27 cellular contexts compared by ENCODE assay signal in genomic region chr7:44193011-44193802, GRCh38. TPM values are rescaled to one million over a fixed set of nuclear protein-coding genes. Genes with fewer than 3 reads are reported as not detected.
DNase-seq lines count a peak whose midpoint lies in the region; ATAC-seq and TF ChIP-seq lines count a peak whose summit lies in the region.
"Had no signal": no experiment of that assay in that cellular context is flagged by ENCODE, and none has a peak within 500 bp of the region (broad histone marks: within the 10 kb centered on the region; RNA-seq: fewer than 3 reads in every experiment).

No MANE protein-coding gene starts in this region.

- H3K4me2 ChIP-seq in mesenchymal stem cell (ENCODE audit: low read length, poor library complexity, severe bottlenecking) (no peak overlapping the region), PC-3 (ENCODE audit: low read length) (no peak overlapping the region)

- H3K9me3 ChIP-seq in mesenchymal stem cell (ENCODE audit: control insufficient read depth, low read length) (no peaks in the 10 kb centered on the region), PC-3 (ENCODE audit: low read length) (no peaks in the 10 kb centered on the region)
- H3K9me3 ChIP-seq: heart left ventricle, MG63, pancreas, suprapubic skin had no signal

- no peak for DNase-seq in activated CD4-positive, alpha-beta T cell treated with anti-CD3 and anti-CD28 coated beads for 36 hours
- no peak for DNase-seq in activated CD4-positive, alpha-beta T cell treated with anti-CD3 and anti-CD28 coated beads, Interleukin-2, amount 50 U/mL, for 4 hours
- peak; percentile 9 for DNase-seq in GM12865 (ENCODE audit: low read depth)
- DNase-seq in SK-MEL-5 (ENCODE audit: low read depth, low spot score), result peak; percentile 41
- DNase-seq in mesenchymal stem cell, result no peak
- no peak for DNase-seq in PC-3
- DNase-seq in activated T-helper 2 cell treated with anti-CD3 and anti-CD28 coated beads, Interferon-gamma antibody, Interleukin-2, Interleukin-4, amounts not matched to agents 10 μg/mL and 5 μg/mL and 100 μg/mL, durations not matched to agents 14 hours and 24 hours and 36 hours (ENCODE audit: low spot score), result no peak
- DNase-seq: 8988T; activated CD4-positive, alpha-beta T cell treated with anti-CD3 and anti-CD28 coated beads, Interleukin-2, amount 50 U/mL, for 1 hour; activated naive CD8-positive, alpha-beta T cell treated with anti-CD3 and anti-CD28 coated beads, Interleukin-2, amount 10 ng/mL, durations not matched to agents 7 days and 5 days; CD8-positive, alpha-beta memory T cell; cortex of kidney; DMS153; effector memory CD8-positive, alpha-beta T cell; heart left ventricle; KBM-7; NCI-H1436; NCI-H774; pancreas; right cardiac atrium had no signal

- CTCF ChIA-PET in activated CD4-positive, alpha-beta T cell treated with anti-CD3 and anti-CD28 coated beads for 36 hours (lab: Charles Lee), result interaction anchor here (0.6 kb wide), 1 partner anchor 88 kb away, joined by 3 read pairs; no protein-coding TSS in a partner anchor
- CTCF ChIA-PET in PC-3 (lab: Charles Lee), result no interaction called here

- no peaks in the 10 kb centered on the region for H3K9me3 Mint-ChIP-seq in activated CD4-positive, alpha-beta T cell treated with anti-CD3 and anti-CD28 coated beads for 36 hours (ENCODE audit: low read depth)
- no peaks in the 10 kb centered on the region for H3K9me3 Mint-ChIP-seq in activated T-helper 2 cell treated with anti-CD3 and anti-CD28 coated beads, Interferon-gamma antibody, Interleukin-2, Interleukin-4, amounts not matched to agents 10 μg/mL and 5 μg/mL and 100 μg/mL, durations not matched to agents 14 hours and 24 hours and 36 hours
- H3K9me3 Mint-ChIP-seq: activated naive CD8-positive, alpha-beta T cell treated with anti-CD3 and anti-CD28 coated beads, Interleukin-2, amount 10 ng/mL, durations not matched to agents 7 days and 5 days; CD8-positive, alpha-beta memory T cell; effector memory CD8-positive, alpha-beta T cell; stimulated activated memory B cell treated with anti-CD40 and anti-IgM and Interleukin-4, amounts not matched to agents 10 μg/mL and 1 μg/mL and 100 μg/mL, for 72 hours had no signal

- POLR2A ChIA-PET in activated CD4-positive, alpha-beta T cell treated with anti-CD3 and anti-CD28 coated beads for 36 hours (lab: Charles Lee), result no interaction called here
- POLR2A ChIA-PET in PC-3 (lab: Charles Lee; ENCODE audit: unreplicated experiment), result no interaction called here

- H3K14ac ChIP-seq in mesenchymal stem cell (ENCODE audit: low read length in 2 of 2), result no peak overlapping the region

- intact Hi-C loops in activated CD4-positive, alpha-beta T cell treated with anti-CD3 and anti-CD28 coated beads for 36 hours (cut with DNase I, micrococcal nuclease), result no loop called here
- intact Hi-C loops in PC-3 (cut with micrococcal nuclease), result no loop called here
- intact Hi-C loops in activated T-helper 2 cell treated with anti-CD3 and anti-CD28 coated beads, Interferon-gamma antibody, Interleukin-2, Interleukin-4, amounts not matched to agents 10 μg/mL and 5 μg/mL and 100 μg/mL, durations not matched to agents 14 hours and 24 hours and 36 hours (cut with micrococcal nuclease), result no loop called here

- H3K79me1 ChIP-seq in mesenchymal stem cell (replicated peaks; ENCODE audit: low read length, poor library complexity, severe bottlenecking), result no peaks in the 10 kb centered on the region

- H2BK120ac ChIP-seq in mesenchymal stem cell (ENCODE audit: low read depth, low read length), result no peak overlapping the region

- H3K4me1 ChIP-seq in mesenchymal stem cell (ENCODE audit: control insufficient read depth, insufficient read depth, low read depth, low read length), result peaks cover 16% of the 10 kb centered on the region
- peaks cover 8% of the 10 kb centered on the region for H3K4me1 ChIP-seq in PC-3 (ENCODE audit: insufficient read depth, low read length)
- H3K4me1 ChIP-seq: heart left ventricle, pancreas, suprapubic skin had no signal

- H3K4me1 Mint-ChIP-seq in activated CD4-positive, alpha-beta T cell treated with anti-CD3 and anti-CD28 coated beads for 36 hours, result peaks cover 8% of the 10 kb centered on the region
- H3K4me1 Mint-ChIP-seq in activated T-helper 2 cell treated with anti-CD3 and anti-CD28 coated beads, Interferon-gamma antibody, Interleukin-2, Interleukin-4, amounts not matched to agents 10 μg/mL and 5 μg/mL and 100 μg/mL, durations not matched to agents 14 hours and 24 hours and 36 hours (ENCODE audit: low read depth), result peaks cover 14% of the 10 kb centered on the region
- H3K4me1 Mint-ChIP-seq: CD8-positive, alpha-beta memory T cell had no signal

- no peak for TF ChIP-seq CTCF in GM12865 (IDR thresholded peaks at IDR 0.05; ENCODE audit: insufficient read depth, low read depth, low read length, missing control alignments)
- TF ChIP-seq CTCF in PC-3 (conservative IDR thresholded peaks at IDR 0.05; ENCODE audit: low read depth, low read length), result no peak

- ATAC-seq in activated CD4-positive, alpha-beta T cell treated with anti-CD3 and anti-CD28 coated beads for 36 hours, result peak; percentile 31
- ATAC-seq in HG02642 (IDR thresholded peaks at IDR 0.05; ENCODE audit: poor library complexity, unreplicated experiment), result no peak
- ATAC-seq in PC-3, result no peak
- ATAC-seq: effector memory CD8-positive, alpha-beta T cell; heart left ventricle; pancreas; right cardiac atrium; stimulated activated memory B cell treated with anti-CD40 and anti-IgM and Interleukin-4, amounts not matched to agents 10 μg/mL and 1 μg/mL and 100 μg/mL, for 72 hours had no signal

- H4K8ac ChIP-seq in mesenchymal stem cell (ENCODE audit: low read length), result no peak overlapping the region

- H3K27ac Mint-ChIP-seq in activated CD4-positive, alpha-beta T cell treated with anti-CD3 and anti-CD28 coated beads for 36 hours, result no peak overlapping the region
- H3K27ac Mint-ChIP-seq in activated T-helper 2 cell treated with anti-CD3 and anti-CD28 coated beads, Interferon-gamma antibody, Interleukin-2, Interleukin-4, amounts not matched to agents 10 μg/mL and 5 μg/mL and 100 μg/mL, durations not matched to agents 14 hours and 24 hours and 36 hours, result no peak overlapping the region
- H3K27ac Mint-ChIP-seq: activated naive CD8-positive, alpha-beta T cell treated with anti-CD3 and anti-CD28 coated beads, Interleukin-2, amount 10 ng/mL, durations not matched to agents 7 days and 5 days; CD8-positive, alpha-beta memory T cell; effector memory CD8-positive, alpha-beta T cell; stimulated activated memory B cell treated with anti-CD40 and anti-IgM and Interleukin-4, amounts not matched to agents 10 μg/mL and 1 μg/mL and 100 μg/mL, for 72 hours had no signal

- no peak overlapping the region for H3K9ac ChIP-seq in mesenchymal stem cell (ENCODE audit: low read length)
- no peak overlapping the region for H3K9ac ChIP-seq in PC-3 (ENCODE audit: low read length)

- H3K4me3 Mint-ChIP-seq in activated CD4-positive, alpha-beta T cell treated with anti-CD3 and anti-CD28 coated beads for 36 hours, result no peak overlapping the region
- H3K4me3 Mint-ChIP-seq in activated T-helper 2 cell treated with anti-CD3 and anti-CD28 coated beads, Interferon-gamma antibody, Interleukin-2, Interleukin-4, amounts not matched to agents 10 μg/mL and 5 μg/mL and 100 μg/mL, durations not matched to agents 14 hours and 24 hours and 36 hours (ENCODE audit: low read depth), result no peak overlapping the region
- H3K4me3 Mint-ChIP-seq: activated naive CD8-positive, alpha-beta T cell treated with anti-CD3 and anti-CD28 coated beads, Interleukin-2, amount 10 ng/mL, durations not matched to agents 7 days and 5 days; CD8-positive, alpha-beta memory T cell; effector memory CD8-positive, alpha-beta T cell; stimulated activated memory B cell treated with anti-CD40 and anti-IgM and Interleukin-4, amounts not matched to agents 10 μg/mL and 1 μg/mL and 100 μg/mL, for 72 hours had no signal

- no peak overlapping the region for H2BK5ac ChIP-seq in mesenchymal stem cell (ENCODE audit: low read depth, low read length, poor library complexity, severe bottlenecking)

- H2AFZ ChIP-seq in mesenchymal stem cell (ENCODE audit: low read depth, low read length), result no peak overlapping the region
- no peak overlapping the region for H2AFZ ChIP-seq in PC-3 (ENCODE audit: low read length)

- H2BK15ac ChIP-seq in mesenchymal stem cell (ENCODE audit: low read depth, poor library complexity, severe bottlenecking), result no peak overlapping the region

- H2BK12ac ChIP-seq in mesenchymal stem cell (ENCODE audit: low read length in 2 of 2), result no peak overlapping the region

- H3K27me3 Mint-ChIP-seq in activated CD4-positive, alpha-beta T cell treated with anti-CD3 and anti-CD28 coated beads for 36 hours, result peaks cover 6% of the 10 kb centered on the region
- peaks cover 7% of the 10 kb centered on the region for H3K27me3 Mint-ChIP-seq in activated T-helper 2 cell treated with anti-CD3 and anti-CD28 coated beads, Interferon-gamma antibody, Interleukin-2, Interleukin-4, amounts not matched to agents 10 μg/mL and 5 μg/mL and 100 μg/mL, durations not matched to agents 14 hours and 24 hours and 36 hours (ENCODE audit: low read depth)

- no peaks in the 10 kb centered on the region for H3K79me2 ChIP-seq in PC-3 (ENCODE audit: low read length)

- no peaks in the 10 kb centered on the region for H3K36me3 Mint-ChIP-seq in activated CD4-positive, alpha-beta T cell treated with anti-CD3 and anti-CD28 coated beads for 36 hours (ENCODE audit: low read depth)
- no peaks in the 10 kb centered on the region for H3K36me3 Mint-ChIP-seq in activated T-helper 2 cell treated with anti-CD3 and anti-CD28 coated beads, Interferon-gamma antibody, Interleukin-2, Interleukin-4, amounts not matched to agents 10 μg/mL and 5 μg/mL and 100 μg/mL, durations not matched to agents 14 hours and 24 hours and 36 hours (ENCODE audit: low read depth)
- H3K36me3 Mint-ChIP-seq: activated naive CD8-positive, alpha-beta T cell treated with anti-CD3 and anti-CD28 coated beads, Interleukin-2, amount 10 ng/mL, durations not matched to agents 7 days and 5 days; CD8-positive, alpha-beta memory T cell; stimulated activated memory B cell treated with anti-CD40 and anti-IgM and Interleukin-4, amounts not matched to agents 10 μg/mL and 1 μg/mL and 100 μg/mL, for 72 hours had no signal

- H3K4me3 ChIP-seq in GM12865 (ENCODE audit: low read depth, low read length) (no peak overlapping the region), mesenchymal stem cell (ENCODE audit: insufficient read depth in 1 of 2, low read depth in 1 of 2, low read length in 2 of 2) (no peak overlapping the region), PC-3 (ENCODE audit: low read length) (no peak overlapping the region)
- H3K4me3 ChIP-seq: heart left ventricle, lung, MG63, pancreas, suprapubic skin had no signal

- no peak overlapping the region for H4K91ac ChIP-seq in mesenchymal stem cell (ENCODE audit: low read length)

- 98% methylated on average over 4 of the region's 7 CpGs for WGBS in mesenchymal stem cell

- no peaks in the 10 kb centered on the region for H4K20me1 ChIP-seq in PC-3 (ENCODE audit: low read length)

- no TSS peak for BruUV-seq in PC-3 (replicated peaks; lab: Mats Ljungman, UMichigan)

- H3K9me2 ChIP-seq in PC-3 (replicated peaks; ENCODE audit: low read length), result no peaks in the 10 kb centered on the region

- peak overlapping the region; percentile 34 for H2AK5ac ChIP-seq in mesenchymal stem cell (ENCODE audit: low read length, severe bottlenecking)

- H3K27me3 ChIP-seq in mesenchymal stem cell (ENCODE audit: control insufficient read depth in 1 of 2, insufficient read depth in 1 of 2, low read length in 2 of 2), result peaks cover 4 to 10% of the 10 kb centered on the region in 2 experiments
- no peaks in the 10 kb centered on the region for H3K27me3 ChIP-seq in PC-3 (ENCODE audit: low read length)
- H3K27me3 ChIP-seq: MG63, pancreas had no signal

- H3K36me3 ChIP-seq in mesenchymal stem cell (ENCODE audit: control insufficient read depth in 1 of 2, insufficient read depth in 2 of 2, low read depth in 1 of 2, low read length in 2 of 2) (no peaks in the 10 kb centered on the region), PC-3 (ENCODE audit: low read depth, low read length) (no peaks in the 10 kb centered on the region)
- H3K36me3 ChIP-seq: heart left ventricle, MG63, pancreas, suprapubic skin had no signal

- H3K23ac ChIP-seq in mesenchymal stem cell (ENCODE audit: low read length in 2 of 2), result no peak overlapping the region

- H3F3A ChIP-seq in PC-3 (ENCODE audit: low read length, unreplicated experiment), result no peaks in the 10 kb centered on the region

- in situ Hi-C loops in SK-MEL-5 (cut with HindIII; ENCODE audit: low pct_unique_long_range_greater_than_20kb, low sequenced_read_pairs), result no loop called here

- no peak overlapping the region for H3K18ac ChIP-seq in mesenchymal stem cell (ENCODE audit: low read depth in 1 of 2, low read length in 2 of 2)

- H3K27ac ChIP-seq in mesenchymal stem cell (ENCODE audit: low read length, poor library complexity, severe bottlenecking) (no peak overlapping the region), PC-3 (ENCODE audit: low read length) (no peak overlapping the region)
- H3K27ac ChIP-seq: heart left ventricle, pancreas, suprapubic skin had no signal

- no peak overlapping the region for H3K4ac ChIP-seq in mesenchymal stem cell (ENCODE audit: low read depth in 1 of 2, low read length in 2 of 2)

RNA-seq across cellular contexts. Expression of gene GCK, which starts 4.0 kb away (rescaled TPM):
- total RNA-seq in activated CD4-positive, alpha-beta T cell treated with anti-CD3 and anti-CD28 coated beads for 36 hours, result 1 to 10 TPM in 1 of 2 experiments, under 1 TPM in 1; 0.53 to 1.3 TPM
- not detected in 2 replicates for total RNA-seq in SK-MEL-5 (2014; rRNA removed; shearing (Covaris generic))
- polyA plus RNA-seq in SK-MEL-5 (2015; cell fraction: cytosol; rRNA removed), result not detected in 2 replicates
- not detected in 2 replicates for polyA plus RNA-seq in SK-MEL-5 (2015; cell fraction: nucleus; rRNA removed)
- polyA plus RNA-seq in mesenchymal stem cell (2013, experiment 1 of 2), result 0.06 TPM
- 0.10 TPM for polyA plus RNA-seq in mesenchymal stem cell (2013, experiment 2 of 2)
- not detected in 2 replicates for total RNA-seq in PC-3 (2014; rRNA removed)
- 1.8 and 2.3 TPM in 2 replicates for total RNA-seq in activated T-helper 2 cell treated with anti-CD3 and anti-CD28 coated beads, Interferon-gamma antibody, Interleukin-2, Interleukin-4, amounts not matched to agents 10 μg/mL and 5 μg/mL and 100 μg/mL, durations not matched to agents 14 hours and 24 hours and 36 hours
- total RNA-seq: astrocyte had no signal

RNA-seq across cellular contexts. Expression of gene YKT6, which starts 7.6 kb away (rescaled TPM):
- total RNA-seq in activated CD4-positive, alpha-beta T cell treated with anti-CD3 and anti-CD28 coated beads for 36 hours, result 10 to 100 TPM; 51.0 to 51.3 TPM
- total RNA-seq in SK-MEL-5 (2014; rRNA removed; shearing (Covaris generic)), result 159 and 163 TPM in 2 replicates
- 188 and 223 TPM in 2 replicates for polyA plus RNA-seq in SK-MEL-5 (2015; cell fraction: cytosol; rRNA removed)
- polyA plus RNA-seq in SK-MEL-5 (2015; cell fraction: nucleus; rRNA removed), result 215 and 221 TPM in 2 replicates
- polyA plus RNA-seq in mesenchymal stem cell (2013, experiment 1 of 2), result 133 TPM
- polyA plus RNA-seq in mesenchymal stem cell (2013, experiment 2 of 2), result 137 TPM
- 133 and 147 TPM in 2 replicates for total RNA-seq in PC-3 (2014; rRNA removed)
- total RNA-seq in activated T-helper 2 cell treated with anti-CD3 and anti-CD28 coated beads, Interferon-gamma antibody, Interleukin-2, Interleukin-4, amounts not matched to agents 10 μg/mL and 5 μg/mL and 100 μg/mL, durations not matched to agents 14 hours and 24 hours and 36 hours, result 73.1 and 76.4 TPM in 2 replicates

RNA-seq across cellular contexts. Expression of gene MYL7, which starts 52.1 kb away (rescaled TPM):
- not detected for total RNA-seq in activated CD4-positive, alpha-beta T cell treated with anti-CD3 and anti-CD28 coated beads for 36 hours
- not detected in 2 replicates for total RNA-seq in SK-MEL-5 (2014; rRNA removed; shearing (Covaris generic))
- polyA plus RNA-seq in SK-MEL-5 (2015; cell fraction: cytosol; rRNA removed), result not detected in 2 replicates
- not detected in 2 replicates for polyA plus RNA-seq in SK-MEL-5 (2015; cell fraction: nucleus; rRNA removed)
- polyA plus RNA-seq in mesenchymal stem cell (2013, experiment 1 of 2), result not detected
- not detected for polyA plus RNA-seq in mesenchymal stem cell (2013, experiment 2 of 2)
- total RNA-seq in PC-3 (2014; rRNA removed), result not detected in 2 replicates
- total RNA-seq in activated T-helper 2 cell treated with anti-CD3 and anti-CD28 coated beads, Interferon-gamma antibody, Interleukin-2, Interleukin-4, amounts not matched to agents 10 μg/mL and 5 μg/mL and 100 μg/mL, durations not matched to agents 14 hours and 24 hours and 36 hours, result not detected in 2 replicates
- total RNA-seq: activated naive CD8-positive, alpha-beta T cell treated with anti-CD3 and anti-CD28 coated beads, Interleukin-2, amount 10 ng/mL, durations not matched to agents 7 days and 5 days; CD8-positive, alpha-beta memory T cell; suprapubic skin; T-helper 2 cell treated with Interferon-gamma antibody and Interleukin-4, amounts not matched to agents 100 ng/mL and 5 ng/mL, for 36 hours had no signal
- polyA plus RNA-seq: CD8-positive, alpha-beta memory T cell had no signal

Comparison
In these comparisons a context has a peak if more than half of its experiments do, and no peak if none do; other contexts are left out.
1. DNase-seq: peak in GM12865 (single experiment) and SK-MEL-5 (single experiment); none in activated CD4-positive, alpha-beta T cell treated with anti-CD3 and anti-CD28 coated beads for 36 hours (single experiment), activated CD4-positive, alpha-beta T cell treated with anti-CD3 and anti-CD28 coated beads, Interleukin-2, amount 50 U/mL, for 4 hours (0 of 2), mesenchymal stem cell (single experiment), PC-3 (single experiment) and activated T-helper 2 cell treated with anti-CD3 and anti-CD28 coated beads, Interferon-gamma antibody, Interleukin-2, Interleukin-4, amounts not matched to agents 10 μg/mL and 5 μg/mL and 100 μg/mL, durations not matched to agents 14 hours and 24 hours and 36 hours (single experiment).